8 cellular contexts compared by ENCODE assay signal in the genomic region with DNA sequence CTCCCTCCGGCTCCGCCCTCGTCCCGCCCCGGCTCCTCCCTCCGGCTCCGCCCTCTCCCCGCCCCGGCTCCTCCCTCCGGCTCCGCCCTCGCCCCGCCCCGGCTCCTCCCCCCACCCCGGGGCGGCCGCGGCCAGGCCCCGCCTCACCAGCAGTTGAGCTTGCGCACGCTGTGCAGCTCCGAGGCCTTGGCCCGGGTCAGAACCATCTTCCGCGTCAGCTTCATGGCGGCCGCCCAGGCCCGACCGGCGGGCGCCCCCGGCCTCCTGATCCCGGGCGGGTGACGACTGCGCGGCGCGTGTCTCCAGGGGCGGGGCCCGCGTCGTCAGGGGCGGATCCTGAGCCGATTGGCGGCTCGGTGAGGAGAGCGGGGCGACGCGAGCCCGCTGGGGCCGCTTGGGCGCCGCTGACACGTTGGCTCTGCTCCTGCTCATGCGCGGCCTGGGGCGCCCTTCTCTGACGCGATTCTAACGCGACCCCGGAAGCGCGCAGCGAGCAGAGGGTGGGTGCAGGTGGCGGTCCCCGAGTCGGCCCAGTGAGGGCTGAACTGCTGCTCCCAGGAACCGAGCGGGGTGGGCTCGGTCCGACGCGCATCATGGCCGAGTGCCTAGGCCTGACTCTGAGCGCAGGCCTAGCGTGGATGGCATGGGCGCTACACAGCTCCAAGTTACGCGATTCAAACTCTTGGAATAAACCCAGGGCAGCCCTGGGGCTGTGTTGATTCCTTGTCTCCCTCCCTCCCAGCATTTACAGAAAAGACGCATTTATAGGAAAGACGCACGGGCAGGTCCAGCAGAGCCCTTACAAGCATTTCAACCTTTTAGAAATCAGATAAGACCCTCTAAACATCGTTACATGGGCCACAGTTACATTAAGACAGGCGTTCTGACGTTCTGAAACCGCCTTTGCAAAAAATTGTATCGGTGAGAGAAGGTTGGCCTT. TPM values are rescaled to one million over a fixed set of nuclear protein-coding genes. Genes with fewer than 3 reads are reported as not detected.
DNase-seq lines count a peak whose midpoint lies in the region; ATAC-seq and TF ChIP-seq lines count a peak whose summit lies in the region.

TSS of gene CFAP410 (minus strand) at position 420 of the 940 bp plus-strand sequence. CDS start at position 224, 196 bp downstream.

- POLR2A ChIA-PET in GM10248 (lab: Yijun Ruan, JAX) (interaction anchor here (0.5 to 1.0 kb wide), 3 partner anchors 13 to 327 kb away, joined by 3 to 4 read pairs (median 3); partner anchors contain the start of genes PFKL and TRAPPC10), SK-N-SH (lab: Yijun Ruan, JAX) (interaction anchor here (0.7 to 1.3 kb wide), 7 partner anchors 9 to 117 kb away, joined by 3 to 5 read pairs (median 4); partner anchors contain the start of gene LRRC3)

- no peaks in the 10 kb centered on the region for H3K27me3 ChIP-seq in SK-N-SH (ENCODE audit: insufficient read depth)

- H3K9ac ChIP-seq in SK-N-SH, result peak within 1 kb of the TSS; percentile 82

- H3K79me2 ChIP-seq in SK-N-SH (ENCODE audit: insufficient read depth), result no peaks in the 10 kb centered on the region

- under 1% methylated on average over 25 of the region's 90 CpGs for WGBS in SK-N-SH (ENCODE audit: low lambda C conversion rate)

- peaks cover 23% of the 10 kb centered on the region for H3F3A ChIP-seq in SK-N-SH (replicated peaks; ENCODE audit: insufficient read depth)

- peaks cover 6 to 10% of the 10 kb centered on the region in 2 experiments; a peak in 2 of 4 replicates for H3K4me1 ChIP-seq in SK-N-SH (ENCODE audit: control insufficient read depth in 1 of 2, insufficient read depth in 2 of 2, low read depth in 1 of 2, low read length in 1 of 2)

- H3K9me2 ChIP-seq in SK-N-SH, result no peaks in the 10 kb centered on the region

- H3K9me3 ChIP-seq in SK-N-SH, result no peaks in the 10 kb centered on the region

- H4K20me1 ChIP-seq in SK-N-SH (ENCODE audit: insufficient read depth), result no peaks in the 10 kb centered on the region

- TF ChIP-seq CTCF in GM10248 (IDR thresholded peaks at IDR 0.05; ENCODE audit: control extremely low read depth, extremely low read depth, low read depth, missing control alignments) (no peak), SK-N-SH (IDR thresholded peaks at IDR 0.05) (no peak)

- H3K4me2 ChIP-seq in SK-N-SH, result peak within 1 kb of the TSS; percentile 93

- CTCF ChIA-PET in GM10248 (lab: Yijun Ruan, JAX), result interaction anchor here (1.3 to 1.9 kb wide), 2 partner anchors 11 to 41 kb away, joined by 3 to 6 read pairs; no protein-coding TSS in a partner anchor
- CTCF ChIA-PET in SK-N-SH (lab: Yijun Ruan, JAX), result interaction anchor here (0.7 to 2.5 kb wide), 11 partner anchors 10 to 142 kb away, joined by 3 to 12 read pairs (median 4); no protein-coding TSS in a partner anchor

- TF ChIP-seq EP300 in SK-N-SH (IDR thresholded peaks at IDR 0.05; ENCODE audit: borderline replicate concordance in 1 of 2, low read depth in 1 of 2, low read length in 1 of 2), result no peak

- peak within 1 kb of the TSS; percentile 86 to 96 for H3K27ac ChIP-seq in SK-N-SH (ENCODE audit: low read depth in 2 of 2, low read length in 1 of 2)

- peak within 1 kb of the TSS; percentile 72 to 76 for H3K4me3 ChIP-seq in SK-N-SH (ENCODE audit: low read depth in 2 of 2, low read length in 1 of 2)

- H2AFZ ChIP-seq in SK-N-SH (ENCODE audit: low read depth), result peak within 1 kb of the TSS; percentile 83

- no peak for TF ChIP-seq RAD21 in SK-N-SH (IDR thresholded peaks at IDR 0.05; ENCODE audit: low read length)

- peak; percentile 99 for DNase-seq in GM10248 (ENCODE audit: extremely low spot score)
- peak; percentile 97 for DNase-seq in NCI-H1092 (lab: John Stamatoyannopoulos, UW)
- peak; percentile 98 for DNase-seq in SK-N-SH
- DNase-seq in activated naive CD4-positive, alpha-beta T cell treated with anti-CD3 and anti-CD28 coated beads, Interleukin-2, amount 50 U/mL, for 16 hours, result peak; percentile 96
- DNase-seq in globus pallidus (ENCODE audit: low spot score), result peak; percentile 95
- peak; percentile 57 to 100 (median 94) for DNase-seq in nucleus accumbens (lab: John Stamatoyannopoulos, UW)
- peak; percentile 93 for DNase-seq in superior temporal gyrus (ENCODE audit: extremely low spot score)

- ATAC-seq in HG02610 (IDR thresholded peaks at IDR 0.05; ENCODE audit: unreplicated experiment), result peak; percentile 84

- peaks cover 0 to 12% of the 10 kb centered on the region in 2 experiments for H3K36me3 ChIP-seq in SK-N-SH (replicated peaks in 1 of 2; ENCODE audit: control insufficient read depth in 1 of 2, insufficient read depth in 2 of 2, low read length in 1 of 2)

TF ChIP-seq in SK-N-SH, 30 proteins besides CTCF, POLR2A, EP300 and RAD21 (continues in another document):
- no peak for TF ChIP-seq RCOR1 (IDR thresholded peaks at IDR 0.05; ENCODE audit: low read length)
- TF ChIP-seq, protein P1, sequence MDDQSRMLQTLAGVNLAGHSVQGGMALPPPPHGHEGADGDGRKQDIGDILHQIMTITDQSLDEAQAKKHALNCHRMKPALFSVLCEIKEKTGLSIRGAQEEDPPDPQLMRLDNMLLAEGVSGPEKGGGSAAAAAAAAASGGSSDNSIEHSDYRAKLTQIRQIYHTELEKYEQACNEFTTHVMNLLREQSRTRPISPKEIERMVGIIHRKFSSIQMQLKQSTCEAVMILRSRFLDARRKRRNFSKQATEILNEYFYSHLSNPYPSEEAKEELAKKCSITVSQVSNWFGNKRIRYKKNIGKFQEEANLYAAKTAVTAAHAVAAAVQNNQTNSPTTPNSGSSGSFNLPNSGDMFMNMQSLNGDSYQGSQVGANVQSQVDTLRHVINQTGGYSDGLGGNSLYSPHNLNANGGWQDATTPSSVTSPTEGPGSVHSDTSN (IDR thresholded peaks at IDR 0.05), result no peak
- TF ChIP-seq FOSL2 (IDR thresholded peaks at IDR 0.05; ENCODE audit: borderline replicate concordance, low read depth), result no peak
- TF ChIP-seq GABPA (IDR thresholded peaks at IDR 0.05; ENCODE audit: low read depth), result peak; percentile 59
- peak; percentile 50; the same call in 1 of the 2 replicates for TF ChIP-seq YY1 (IDR thresholded peaks at IDR 0.05; ENCODE audit: low read depth)
- no peak for TF ChIP-seq TEAD4 (IDR thresholded peaks at IDR 0.05; ENCODE audit: borderline replicate concordance, insufficient read depth)
- TF ChIP-seq IRF3 (IDR thresholded peaks at IDR 0.05; ENCODE audit: low read depth, low read length), result no peak
- no peak; the same call in 1 of the 2 replicates for TF ChIP-seq TCF12 (IDR thresholded peaks at IDR 0.05)
- peak; percentile 88 for TF ChIP-seq POLR2AphosphoS5 (IDR thresholded peaks at IDR 0.05; ENCODE audit: low read depth, low read length)
- TF ChIP-seq ZBTB33 (IDR thresholded peaks at IDR 0.05; ENCODE audit: borderline replicate concordance, low read depth), result no peak
- no peak; the same call in 1 of the 2 replicates for TF ChIP-seq REST (IDR thresholded peaks at IDR 0.05; ENCODE audit: low read depth, low read length)

RNA-seq across cellular contexts. Expression of gene CFAP410, which starts in this region (rescaled TPM):
- 18.0 and 19.2 TPM in 2 replicates for polyA plus RNA-seq in SK-N-SH (2012; rRNA removed)
- 5.8 and 11.3 TPM in 2 replicates for polyA plus RNA-seq in SK-N-SH (2012; cell fraction: cytosol; rRNA removed)
- 61.8 and 97.0 TPM in 2 replicates for polyA plus RNA-seq in SK-N-SH (2012; cell fraction: nucleus; rRNA removed)

Comparison
In these comparisons a context has a peak if more than half of its experiments do, and no peak if none do; other contexts are left out.
1. Peak in every context shown above with its lines: DNase-seq, ATAC-seq, H3K4me3 ChIP-seq and H3K27ac ChIP-seq.